In the genomic region with DNA sequence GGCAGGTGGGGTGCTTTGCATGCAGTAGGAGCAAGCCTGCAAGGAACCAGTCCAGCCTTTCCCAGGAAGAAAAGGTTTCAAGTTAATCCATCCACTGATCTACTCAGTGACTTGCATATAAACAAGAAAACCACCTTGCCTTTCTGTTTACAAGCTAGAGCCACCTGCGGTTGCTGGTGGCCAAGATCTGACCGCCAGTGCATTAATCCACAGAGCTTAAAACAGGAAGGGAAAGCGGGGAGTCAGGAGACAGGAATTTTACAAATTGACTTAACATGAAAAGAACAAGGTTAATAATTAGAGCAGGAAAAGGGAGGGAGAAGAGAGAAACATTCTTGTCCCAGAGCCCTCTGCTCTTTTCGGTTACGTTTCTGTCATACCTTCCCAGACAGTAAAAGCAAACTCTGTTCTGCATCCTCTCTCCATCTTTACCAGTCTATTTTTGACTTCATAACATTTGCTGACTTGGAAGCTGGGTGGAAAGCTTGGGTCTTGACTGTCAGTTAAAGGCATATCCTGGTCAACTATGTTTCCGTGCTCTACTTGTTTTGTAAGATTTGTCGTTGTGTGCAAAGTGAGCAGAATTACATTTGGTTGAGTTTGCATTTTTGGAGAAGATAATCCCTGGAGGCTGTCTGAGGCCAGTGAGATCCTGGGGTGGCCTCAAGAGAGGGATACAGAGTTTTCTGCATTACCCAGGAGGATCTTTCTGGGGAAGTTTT, we compare ENCODE assay signal across 15 cellular contexts.
A peak's percentile ranks its signal among the peaks of the same experiment; 100 is the strongest.
DNase-seq lines count a peak whose midpoint lies in the region; ATAC-seq and TF ChIP-seq lines count a peak whose summit lies in the region.
"Had no signal": no experiment of that assay in that cellular context is flagged by ENCODE, and none has a peak within 500 bp of the region (broad histone marks: within the 10 kb centered on the region; RNA-seq: fewer than 3 reads in every experiment).

No MANE protein-coding gene starts in this region.

- H3K9me3 Mint-ChIP-seq in endodermal cell (peaks cover 5% of the 10 kb centered on the region), mesothelial cell of epicardium (peaks cover 5% of the 10 kb centered on the region)
- H3K9me3 Mint-ChIP-seq in CD8-positive, alpha-beta T cell = no peaks in the 10 kb centered on the region
- H3K9me3 Mint-ChIP-seq in activated CD4-positive, alpha-beta memory T cell treated with anti-CD3 and anti-CD28 coated beads for 36 hours = no peaks in the 10 kb centered on the region
- H3K9me3 Mint-ChIP-seq: activated naive CD4-positive, alpha-beta T cell treated with anti-CD3 and anti-CD28 coated beads, Interleukin-2, amount 50 U/mL, for 24 hours had no signal

- H3K79me2 ChIP-seq in OCI-LY3 (ENCODE audit: low read length) = no peaks in the 10 kb centered on the region

- H3K4me3 ChIP-seq in GM12865 (ENCODE audit: low read depth, low read length) (0 out of 2 replicates have a peak overlapping the region, but pooled peaks have one; percentile 29), OCI-LY3 (ENCODE audit: low read length) (no peak overlapping the region), endodermal cell (ENCODE audit: low read length) (no peak overlapping the region)
- H3K4me3 ChIP-seq in CD8-positive, alpha-beta T cell (ENCODE audit: low read depth, low read length) = no peak overlapping the region
- H3K4me3 ChIP-seq: colonic mucosa had no signal

- DNase-seq in GM12865 (ENCODE audit: low read depth) (peak; percentile 12), endodermal cell (peak; percentile 55), mesothelial cell of epicardium (ENCODE audit: low spot score in 2 of 2, unreplicated experiment in 2 of 2) (no peak), SIG-M5 treated with dmso at 0.1 percent for 504 hours (lab: John Stamatoyannopoulos, UW; ENCODE audit: unreplicated experiment) (no peak), globus pallidus (ENCODE audit: low spot score) (no peak)
- DNase-seq in CD8-positive, alpha-beta T cell = no peak
- no peak for DNase-seq in activated CD4-positive, alpha-beta memory T cell treated with anti-CD3 and anti-CD28 coated beads for 36 hours
- DNase-seq: colonic mucosa; DMS79 treated with DMSO at 0.1 percent for 48 hours; naive thymus-derived CD4-positive, alpha-beta T cell; NCI-H1048; NCI-H446 had no signal

- peaks cover 2% of the 10 kb centered on the region for H3K27me3 Mint-ChIP-seq in endodermal cell (ENCODE audit: insufficient read depth)
- no peaks in the 10 kb centered on the region for H3K27me3 Mint-ChIP-seq in mesothelial cell of epicardium (ENCODE audit: low read depth)
- peaks cover 4% of the 10 kb centered on the region for H3K27me3 Mint-ChIP-seq in CD8-positive, alpha-beta T cell (ENCODE audit: low read depth)
- H3K27me3 Mint-ChIP-seq in activated CD4-positive, alpha-beta memory T cell treated with anti-CD3 and anti-CD28 coated beads for 36 hours = no peaks in the 10 kb centered on the region
- H3K27me3 Mint-ChIP-seq: activated naive CD4-positive, alpha-beta T cell treated with anti-CD3 and anti-CD28 coated beads, Interleukin-2, amount 50 U/mL, for 24 hours; B cell; naive thymus-derived CD4-positive, alpha-beta T cell had no signal

- no peak overlapping the region for H2AFZ ChIP-seq in OCI-LY3 (ENCODE audit: low read depth, low read length)

- H4K20me1 ChIP-seq in OCI-LY3 (ENCODE audit: insufficient read depth, low read length) = no peaks in the 10 kb centered on the region

- H3K27ac ChIP-seq in OCI-LY3 (ENCODE audit: low read length) (no peak overlapping the region), endodermal cell (ENCODE audit: low read depth, low read length) (no peak overlapping the region)
- H3K27ac ChIP-seq in CD8-positive, alpha-beta T cell (ENCODE audit: low read depth, low read length) = no peak overlapping the region
- H3K27ac ChIP-seq: colonic mucosa had no signal

- intact Hi-C loops in CD8-positive, alpha-beta T cell (cut with DNase I, micrococcal nuclease) = no loop called here
- intact Hi-C loops in activated CD4-positive, alpha-beta memory T cell treated with anti-CD3 and anti-CD28 coated beads for 36 hours (cut with micrococcal nuclease) = no loop called here

- H3K4me1 Mint-ChIP-seq in endodermal cell = peaks cover 27% of the 10 kb centered on the region
- peaks cover 26% of the 10 kb centered on the region for H3K4me1 Mint-ChIP-seq in mesothelial cell of epicardium
- H3K4me1 Mint-ChIP-seq in CD8-positive, alpha-beta T cell (ENCODE audit: low read depth) = no peaks in the 10 kb centered on the region
- no peaks in the 10 kb centered on the region for H3K4me1 Mint-ChIP-seq in activated CD4-positive, alpha-beta memory T cell treated with anti-CD3 and anti-CD28 coated beads for 36 hours (ENCODE audit: low read depth)
- H3K4me1 Mint-ChIP-seq: activated naive CD4-positive, alpha-beta T cell treated with anti-CD3 and anti-CD28 coated beads, Interleukin-2, amount 50 U/mL, for 24 hours; B cell; naive thymus-derived CD4-positive, alpha-beta T cell had no signal

- peak overlapping the region; percentile 42; the same call in 1 of the 2 replicates for H3K4me2 ChIP-seq in OCI-LY3 (ENCODE audit: low read length)

- no peaks in the 10 kb centered on the region for H3K36me3 ChIP-seq in OCI-LY3 (replicated peaks; ENCODE audit: low read depth, low read length)
- no peaks in the 10 kb centered on the region for H3K36me3 ChIP-seq in endodermal cell (ENCODE audit: control insufficient read depth, insufficient read depth, low read length)
- no peaks in the 10 kb centered on the region for H3K36me3 ChIP-seq in CD8-positive, alpha-beta T cell (ENCODE audit: insufficient read depth, low read length)
- H3K36me3 ChIP-seq: colonic mucosa had no signal

- H3K9me3 ChIP-seq in OCI-LY3 (ENCODE audit: insufficient read depth, low read length) (no peaks in the 10 kb centered on the region), endodermal cell (ENCODE audit: control insufficient read depth, low read length) (no peaks in the 10 kb centered on the region)
- no peaks in the 10 kb centered on the region for H3K9me3 ChIP-seq in CD8-positive, alpha-beta T cell (ENCODE audit: low read length)
- H3K9me3 ChIP-seq: colonic mucosa had no signal

- H3K4me1 ChIP-seq in OCI-LY3 (ENCODE audit: low read length) = peaks cover 3% of the 10 kb centered on the region; the same call in 1 of the 2 replicates
- peaks cover 15% of the 10 kb centered on the region for H3K4me1 ChIP-seq in endodermal cell (ENCODE audit: control insufficient read depth, insufficient read depth, low read length)
- no peaks in the 10 kb centered on the region for H3K4me1 ChIP-seq in CD8-positive, alpha-beta T cell (ENCODE audit: insufficient read depth, low read length)
- H3K4me1 ChIP-seq: colonic mucosa had no signal

- no peak for ATAC-seq in CD8-positive, alpha-beta T cell
- ATAC-seq: naive thymus-derived CD4-positive, alpha-beta T cell had no signal

- H3K9ac ChIP-seq in OCI-LY3 (ENCODE audit: low read length) (no peak overlapping the region), endodermal cell (ENCODE audit: extremely low read depth, low read length, poor library complexity, severe bottlenecking) (no peak overlapping the region)

- no peaks in the 10 kb centered on the region for H3K27me3 ChIP-seq in OCI-LY3 (ENCODE audit: low read depth, low read length)
- H3K27me3 ChIP-seq in endodermal cell (ENCODE audit: control insufficient read depth, insufficient read depth, low read length, poor library complexity, severe bottlenecking) = no peaks in the 10 kb centered on the region
- H3K27me3 ChIP-seq in CD8-positive, alpha-beta T cell (ENCODE audit: insufficient read depth, low read length) = no peaks in the 10 kb centered on the region
- H3K27me3 ChIP-seq: colonic mucosa had no signal

- H3K4me3 Mint-ChIP-seq in endodermal cell (no peak overlapping the region), mesothelial cell of epicardium (no peak overlapping the region)
- no peak overlapping the region for H3K4me3 Mint-ChIP-seq in CD8-positive, alpha-beta T cell
- no peak overlapping the region for H3K4me3 Mint-ChIP-seq in activated CD4-positive, alpha-beta memory T cell treated with anti-CD3 and anti-CD28 coated beads for 36 hours
- H3K4me3 Mint-ChIP-seq: activated naive CD4-positive, alpha-beta T cell treated with anti-CD3 and anti-CD28 coated beads, Interleukin-2, amount 50 U/mL, for 24 hours; B cell; naive thymus-derived CD4-positive, alpha-beta T cell had no signal

- H3K36me3 Mint-ChIP-seq in endodermal cell (ENCODE audit: low read depth) = no peaks in the 10 kb centered on the region
- no peaks in the 10 kb centered on the region for H3K36me3 Mint-ChIP-seq in mesothelial cell of epicardium
- no peaks in the 10 kb centered on the region for H3K36me3 Mint-ChIP-seq in CD8-positive, alpha-beta T cell
- H3K36me3 Mint-ChIP-seq in activated CD4-positive, alpha-beta memory T cell treated with anti-CD3 and anti-CD28 coated beads for 36 hours = no peaks in the 10 kb centered on the region
- H3K36me3 Mint-ChIP-seq: activated naive CD4-positive, alpha-beta T cell treated with anti-CD3 and anti-CD28 coated beads, Interleukin-2, amount 50 U/mL, for 24 hours; naive thymus-derived CD4-positive, alpha-beta T cell had no signal

- 78 to 100% methylated on average over 2 to 7 of the region's 7 CpGs for WGBS in endodermal cell (ENCODE audit: insufficient coverage in 1 of 2, insufficient read length in 1 of 2), 2 experiments

- CTCF ChIA-PET in CD8-positive, alpha-beta T cell (lab: Charles Lee) = no interaction called here
- CTCF ChIA-PET in activated CD4-positive, alpha-beta memory T cell treated with anti-CD3 and anti-CD28 coated beads for 36 hours (lab: Charles Lee) = no interaction called here

- H3K27ac Mint-ChIP-seq in endodermal cell = peak overlapping the region; percentile 12
- H3K27ac Mint-ChIP-seq in mesothelial cell of epicardium = peak overlapping the region; percentile 35
- no peak overlapping the region for H3K27ac Mint-ChIP-seq in CD8-positive, alpha-beta T cell
- no peak overlapping the region for H3K27ac Mint-ChIP-seq in activated CD4-positive, alpha-beta memory T cell treated with anti-CD3 and anti-CD28 coated beads for 36 hours
- H3K27ac Mint-ChIP-seq: activated naive CD4-positive, alpha-beta T cell treated with anti-CD3 and anti-CD28 coated beads, Interleukin-2, amount 50 U/mL, for 24 hours; B cell; naive thymus-derived CD4-positive, alpha-beta T cell had no signal

- POLR2A ChIA-PET in CD8-positive, alpha-beta T cell (lab: Charles Lee) = no interaction called here
- POLR2A ChIA-PET in activated CD4-positive, alpha-beta memory T cell treated with anti-CD3 and anti-CD28 coated beads for 36 hours (lab: Charles Lee) = no interaction called here

- TF ChIP-seq CTCF in GM12865 (IDR thresholded peaks at IDR 0.05; ENCODE audit: insufficient read depth, low read depth, low read length, missing control alignments) (no peak), OCI-LY3 (IDR thresholded peaks at IDR 0.05; ENCODE audit: low read depth, low read length) (no peak), endodermal cell (conservative IDR thresholded peaks at IDR 0.05) (no peak), mesothelial cell of epicardium (IDR thresholded peaks at IDR 0.05; ENCODE audit: unreplicated experiment) (no peak)
- TF ChIP-seq CTCF in CD8-positive, alpha-beta T cell (IDR thresholded peaks at IDR 0.05) = no peak

Comparison
In these comparisons a context has a peak if more than half of its experiments do, and no peak if none do; other contexts are left out.
1. DNase-seq: peak in GM12865 (single experiment) and endodermal cell (single experiment); none in mesothelial cell of epicardium (0 of 2), SIG-M5 treated with dmso at 0.1 percent for 504 hours (single experiment), CD8-positive, alpha-beta T cell (0 of 7), globus pallidus (single experiment) and activated CD4-positive, alpha-beta memory T cell treated with anti-CD3 and anti-CD28 coated beads for 36 hours (single experiment).
2. H3K27ac Mint-ChIP-seq: peak in endodermal cell (single experiment) and mesothelial cell of epicardium (single experiment); none in CD8-positive, alpha-beta T cell (single experiment) and activated CD4-positive, alpha-beta memory T cell treated with anti-CD3 and anti-CD28 coated beads for 36 hours (single experiment).